ENCODE assay signal across 8 cellular contexts in genomic region chr12:49842519-49843352, GRCh38. TPM values are rescaled to one million over a fixed set of nuclear protein-coding genes. Genes with fewer than 3 reads are reported as not detected.
A peak's percentile ranks its signal among the peaks of the same experiment; 100 is the strongest.
DNase-seq lines count a peak whose midpoint lies in the region; ATAC-seq and TF ChIP-seq lines count a peak whose summit lies in the region.

BCDIN3D (minus strand) TSS chr12:49843106; CDS start chr12:49843087, 19 bp downstream.

- peak within 1 kb of the TSS; percentile 99 for H3K4me2 ChIP-seq in SU-DHL-6 (ENCODE audit: low read depth, low read length, poor library complexity, severe bottlenecking)

- no peaks in the 10 kb centered on the region for H3K79me2 ChIP-seq in SU-DHL-6 (ENCODE audit: insufficient read depth, low read length)

- H3K9ac ChIP-seq in SU-DHL-6 (ENCODE audit: low read length) (peak within 1 kb of the TSS; percentile 75), adipocyte (ENCODE audit: low read length) (peak within 1 kb of the TSS; percentile 98)

- H3K9me3 ChIP-seq in SU-DHL-6 (ENCODE audit: insufficient read depth, low read length) (no peaks in the 10 kb centered on the region), adipocyte (ENCODE audit: control insufficient read depth, low read length) (no peaks in the 10 kb centered on the region), heart left ventricle (no peaks in the 10 kb centered on the region), upper lobe of right lung (no peaks in the 10 kb centered on the region)

- H3K4me3 ChIP-seq in GM12865 (ENCODE audit: low read depth, low read length) (peak within 1 kb of the TSS; percentile 83), SU-DHL-6 (ENCODE audit: insufficient read depth, low read length, poor library complexity, severe bottlenecking) (peak within 1 kb of the TSS; percentile 68), adipocyte (ENCODE audit: low read length) (peak within 1 kb of the TSS; percentile 98), heart left ventricle (peak within 1 kb of the TSS; percentile 50 to 91 (median 66)), upper lobe of right lung (peak within 1 kb of the TSS; percentile 75)

- no peaks in the 10 kb centered on the region for H3K9me2 ChIP-seq in SU-DHL-6 (replicated peaks; ENCODE audit: insufficient read depth, low read length)

- H4K20me1 ChIP-seq in SU-DHL-6 (ENCODE audit: low read depth, low read length): no peaks in the 10 kb centered on the region

- peak within 1 kb of the TSS; percentile 58 for H3K27ac ChIP-seq in SU-DHL-6 (ENCODE audit: low read depth, low read length)
- H3K27ac ChIP-seq in heart left ventricle: peak within 1 kb of the TSS; percentile 48 to 93 (median 88)
- H3K27ac ChIP-seq in upper lobe of right lung: peak within 1 kb of the TSS; percentile 91

- peak; percentile 94 for DNase-seq in GM12865 (ENCODE audit: low read depth)
- DNase-seq in NCI-H1417 (lab: John Stamatoyannopoulos, UW): peak; percentile 92 to 94 (median 92)
- peak; percentile 97 for DNase-seq in adipocyte (ENCODE audit: low read depth)
- peak; percentile 91 to 96 (median 94) for DNase-seq in heart left ventricle
- DNase-seq in posterior vena cava (ENCODE audit: low spot score): peak; percentile 98
- DNase-seq in upper lobe of right lung: peak; percentile 97

- ATAC-seq in HG02763 (IDR thresholded peaks at IDR 0.05; ENCODE audit: unreplicated experiment): peak; percentile 90
- ATAC-seq in heart left ventricle: peak; percentile 96 to 98 (median 97)
- ATAC-seq in upper lobe of right lung: peak; percentile 98

- H3F3A ChIP-seq in SU-DHL-6 (ENCODE audit: insufficient read depth): peaks cover 20% of the 10 kb centered on the region

- intact Hi-C loops in heart left ventricle (cut with DNase I) (loop anchor here in 3 of 10 donors (2.0 to 10.0 kb wide), 3 partner anchors 66 to 218 kb away; partner anchors contain the start of gene PRPF40B (in 1 of the 3)), posterior vena cava (cut with DNase I) (loop anchor here in 1 of 2 donors (2.0 to 5.0 kb wide), 2 partner anchors 14 to 65 kb away; partner anchors contain the start of gene NCKAP5L), upper lobe of right lung (cut with DNase I) (loop anchor here (5.0 kb wide), 1 partner anchor 65 kb away; no protein-coding TSS in a partner anchor)

- H3K27me3 ChIP-seq in SU-DHL-6 (ENCODE audit: low read length) (no peaks in the 10 kb centered on the region), adipocyte (replicated peaks; ENCODE audit: control insufficient read depth, insufficient read depth, low read length) (no peaks in the 10 kb centered on the region), heart left ventricle (peaks cover 0 to 11% (median 0%) of the 10 kb centered on the region in 9 donors), upper lobe of right lung (no peaks in the 10 kb centered on the region)

- H3K36me3 ChIP-seq in SU-DHL-6 (ENCODE audit: low read length) (no peaks in the 10 kb centered on the region), adipocyte (ENCODE audit: control insufficient read depth, insufficient read depth, low read length, severe bottlenecking) (peaks cover 8% of the 10 kb centered on the region), heart left ventricle (peaks cover 0 to 2% (median 0%) of the 10 kb centered on the region in 9 donors), upper lobe of right lung (no peaks in the 10 kb centered on the region)

- H2AFZ ChIP-seq in SU-DHL-6 (ENCODE audit: low read depth, low read length, severe bottlenecking): peak within 1 kb of the TSS; percentile 89

- TF ChIP-seq CTCF in GM12865 (IDR thresholded peaks at IDR 0.05; ENCODE audit: insufficient read depth, low read depth, low read length, missing control alignments): no peak
- TF ChIP-seq CTCF in SU-DHL-6 (IDR thresholded peaks at IDR 0.05; ENCODE audit: insufficient read depth, low read length, poor library complexity, severe bottlenecking): no peak
- TF ChIP-seq CTCF in heart left ventricle (IDR thresholded peaks at IDR 0.05): peak in 1 of 12 donors; percentile 4
- no peak for TF ChIP-seq CTCF in upper lobe of right lung (IDR thresholded peaks at IDR 0.05)

- peaks cover 15% of the 10 kb centered on the region for H3K4me1 ChIP-seq in adipocyte (ENCODE audit: control insufficient read depth, insufficient read depth, low read length)
- H3K4me1 ChIP-seq in heart left ventricle: peaks cover 0 to 20% (median 12%) of the 10 kb centered on the region in 12 donors
- H3K4me1 ChIP-seq in upper lobe of right lung: peaks cover 17% of the 10 kb centered on the region

- 0 to 1% (median 1%) methylated on average over 38 to 55 of the region's 55 CpGs for WGBS in heart left ventricle, 4 donors

- peak in 1 of 2 donors; percentile 68 for TF ChIP-seq POLR2A in heart left ventricle (IDR thresholded peaks at IDR 0.05)

RNA-seq across cellular contexts. Expression of gene BCDIN3D, which starts in this region (rescaled TPM):
- total RNA-seq in heart left ventricle: 1 to 10 TPM; 1.7 to 3.9 (median 2.4) TPM
- polyA plus RNA-seq in heart left ventricle: 1 to 10 TPM; 1.6 to 2.2 TPM
- total RNA-seq in posterior vena cava: 1 to 10 TPM; 2.5 to 4.0 TPM
- 4.9 TPM for total RNA-seq in upper lobe of right lung

Comparison
In these comparisons a context has a peak if more than half of its experiments do, and no peak if none do; other contexts are left out.
1. Peak in every context shown above with its lines: DNase-seq, ATAC-seq, H3K4me3 ChIP-seq and H3K27ac ChIP-seq.